ENCODE assay signal across 8 cellular contexts in the genomic region with DNA sequence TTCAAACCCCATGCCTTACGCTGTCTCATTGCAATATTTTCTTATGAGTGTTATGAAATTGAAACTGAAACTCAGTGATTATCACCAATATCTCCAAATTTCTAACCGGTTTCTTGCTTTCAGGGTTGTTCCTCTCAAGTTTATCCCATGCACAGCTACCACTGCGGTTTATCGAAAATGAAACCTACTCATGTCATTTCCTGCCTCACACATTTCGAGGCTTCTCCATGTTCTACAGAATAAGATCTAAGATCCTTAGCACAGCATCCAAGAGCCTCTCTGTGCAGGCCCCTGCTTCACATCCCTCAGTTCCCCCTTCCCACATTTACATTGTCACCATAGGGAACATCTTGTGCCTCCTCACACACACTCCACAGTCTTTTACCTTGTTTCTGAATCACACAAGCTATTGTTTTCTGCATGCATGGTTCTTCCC. TPM values are rescaled to one million over a fixed set of nuclear protein-coding genes. Genes with fewer than 3 reads are reported as not detected.
DNase-seq lines count a peak whose midpoint lies in the region; ATAC-seq and TF ChIP-seq lines count a peak whose summit lies in the region.

No MANE protein-coding gene starts in this region.

- H4K20me1 ChIP-seq in DND-41 (ENCODE audit: insufficient read depth, low read length), result no peaks in the 10 kb centered on the region
- no peaks in the 10 kb centered on the region for H4K20me1 ChIP-seq in hepatocyte (ENCODE audit: insufficient read depth, poor library complexity, severe bottlenecking)

- peaks cover 43% of the 10 kb centered on the region for H3K4me1 ChIP-seq in DND-41 (ENCODE audit: insufficient read depth, low read length)
- H3K4me1 ChIP-seq in hepatocyte (ENCODE audit: insufficient read depth), result no peaks in the 10 kb centered on the region

- H3K4me2 ChIP-seq in DND-41 (ENCODE audit: insufficient read depth, low read length), result peak overlapping the region; percentile 57
- no peak overlapping the region for H3K4me2 ChIP-seq in hepatocyte

- no peak for TF ChIP-seq CTCF in DND-41 (IDR thresholded peaks at IDR 0.05; ENCODE audit: borderline replicate concordance, extremely low read depth, low read length, poor library complexity, severe bottlenecking)
- TF ChIP-seq CTCF in hepatocyte (IDR thresholded peaks at IDR 0.05; ENCODE audit: poor library complexity), result no peak

- H3K27me3 ChIP-seq in DND-41 (ENCODE audit: insufficient read depth, low read length, poor library complexity) (no peaks in the 10 kb centered on the region), hepatocyte (no peaks in the 10 kb centered on the region)

- H3K4me3 ChIP-seq in DND-41 (ENCODE audit: low read depth in 1 of 2, low read length in 2 of 2) (peak overlapping the region; percentile 2 to 43; a peak in 3 of 4 replicates), hepatocyte (no peak overlapping the region)

- DNase-seq in DND-41 (peak; percentile 81), NCI-H2196 (lab: John Stamatoyannopoulos, UW; ENCODE audit: unreplicated experiment) (no peak), hepatocyte (ENCODE audit: low spot score) (no peak), A172 (ENCODE audit: low spot score) (no peak)
- peak; percentile 22 for DNase-seq in activated T-cell treated with anti-CD3 and anti-CD28 coated beads, Interleukin-2, amount 50 U/mL, for 1 hour
- peak; percentile 58 for DNase-seq in stimulated activated CD4-positive, alpha-beta T cell treated with anti-CD3 and anti-CD28 coated beads, Interleukin-4, amount 100 ng/mL, for 24 hours

- no peaks in the 10 kb centered on the region for H3K27me3 Mint-ChIP-seq in IgD-negative memory B cell

- H3K27ac Mint-ChIP-seq in IgD-negative memory B cell, result peak overlapping the region in 2 of 3 donors; percentile 16 to 21

- H3K9me3 Mint-ChIP-seq in IgD-negative memory B cell, result peaks cover 0 to 7% (median 3%) of the 10 kb centered on the region in 3 donors

- H3K27ac ChIP-seq in DND-41 (ENCODE audit: low read length) (peak overlapping the region; percentile 93), hepatocyte (no peak overlapping the region)

- no peaks in the 10 kb centered on the region for H3K36me3 ChIP-seq in DND-41 (ENCODE audit: insufficient read depth, low read length)
- no peaks in the 10 kb centered on the region for H3K36me3 ChIP-seq in hepatocyte (replicated peaks; ENCODE audit: insufficient read depth, low read depth)

- peaks cover 14 to 19% (median 17%) of the 10 kb centered on the region in 3 donors for H3K4me1 Mint-ChIP-seq in IgD-negative memory B cell

- H3K36me3 Mint-ChIP-seq in IgD-negative memory B cell, result no peaks in the 10 kb centered on the region

- peak overlapping the region in 3 of 4 donors; percentile 3 to 68 (median 29) for H3K4me3 Mint-ChIP-seq in IgD-negative memory B cell

- H3K79me2 ChIP-seq in DND-41 (ENCODE audit: insufficient read depth, low read length) (no peaks in the 10 kb centered on the region), hepatocyte (no peaks in the 10 kb centered on the region)

- no peaks in the 10 kb centered on the region for H3K9me3 ChIP-seq in DND-41 (ENCODE audit: insufficient read depth, low read length, severe bottlenecking)
- no peaks in the 10 kb centered on the region for H3K9me3 ChIP-seq in hepatocyte (ENCODE audit: low read depth)

- H3K9ac ChIP-seq in DND-41 (ENCODE audit: low read depth, low read length), result peak overlapping the region; percentile 59

- H2AFZ ChIP-seq in DND-41 (ENCODE audit: low read depth, low read length) (peak overlapping the region; percentile 74), hepatocyte (no peak overlapping the region)

- no peaks in the 10 kb centered on the region for H3K9me2 ChIP-seq in hepatocyte (replicated peaks; ENCODE audit: insufficient read depth)

- ATAC-seq in DND-41 (ENCODE audit: insufficient read depth, low read depth), result peak; percentile 92
- ATAC-seq in GM21423 (IDR thresholded peaks at IDR 0.05; ENCODE audit: unreplicated experiment), result peak; percentile 99

- 98% methylated on average over 5 of the region's 5 CpGs for WGBS in hepatocyte (ENCODE audit: low lambda C conversion rate, missing lambda C conversion rate)

RNA-seq across cellular contexts. Expression of a gene that starts 45.5 kb away (rescaled TPM):
- 0.35 TPM for polyA plus RNA-seq in IgD-negative memory B cell
- total RNA-seq in hepatocyte, result 4.4 and 5.2 TPM in 2 replicates
- 2.4 and 2.7 TPM in 2 replicates for polyA plus RNA-seq in hepatocyte
- 6.6 and 13.9 TPM in 2 replicates for total RNA-seq in A172 (2014; rRNA removed; shearing (Covaris generic))

Comparison
In these comparisons a context has a peak if more than half of its experiments do, and no peak if none do; other contexts are left out.
1. DNase-seq: peak in DND-41 (single experiment), activated T-cell treated with anti-CD3 and anti-CD28 coated beads, Interleukin-2, amount 50 U/mL, for 1 hour (single experiment) and stimulated activated CD4-positive, alpha-beta T cell treated with anti-CD3 and anti-CD28 coated beads, Interleukin-4, amount 100 ng/mL, for 24 hours (single experiment); none in NCI-H2196 (single experiment), hepatocyte (single experiment) and A172 (single experiment).